1 cellular context compared by ENCODE assay signal in genomic region chr13:111323549-111323948, GRCh38.
TF ChIP-seq lines count a peak whose summit lies in the region.

No MANE protein-coding gene starts in this region.

TF ChIP-seq in WTC11, 78 proteins besides CTCF, POLR2A, EP300 and RAD21 (continued from another document):
- no peak for TF ChIP-seq PRDM15 (CRISPR knock-in tag; IDR thresholded peaks at IDR 0.05)
- no peak for TF ChIP-seq ZNF423 (CRISPR knock-in tag; IDR thresholded peaks at IDR 0.05)
- no peak for TF ChIP-seq ZNF232 (CRISPR knock-in tag; IDR thresholded peaks at IDR 0.05)
- no peak for TF ChIP-seq IRF2 (CRISPR knock-in tag; IDR thresholded peaks at IDR 0.05; ENCODE audit: borderline replicate concordance, low read depth)
- no peak for TF ChIP-seq E2F1 (CRISPR knock-in tag; IDR thresholded peaks at IDR 0.05)
